In genomic region chr13:26253787-26254582, GRCh38 we compare ENCODE assay signal across 8 cellular contexts. TPM values are rescaled to one million over a fixed set of nuclear protein-coding genes. Genes with fewer than 3 reads are reported as not detected.
DNase-seq lines count a peak whose midpoint lies in the region; ATAC-seq, FAIRE-seq and TF ChIP-seq lines count a peak whose summit lies in the region.

Gene CDK8, plus strand, starts transcription at chr13:26254129. Its CDS starts 513 bp downstream, at chr13:26254642.

- H3K27ac ChIP-seq in HepG2 (ENCODE audit: extremely low read length, insufficient read depth, low read length): peak within 1 kb of the TSS; percentile 87

- WGBS in HepG2 (ENCODE audit: low lambda C conversion rate): under 1% methylated on average over 26 of the region's 79 CpGs

- peak; percentile 62 to 77 for TF ChIP-seq POLR2A in HepG2 (IDR thresholded peaks at IDR 0.05; ENCODE audit: insufficient read depth in 1 of 2, low read depth in 2 of 2, low read length in 2 of 2)

- H2AFZ ChIP-seq in HepG2 (ENCODE audit: low read length): peak within 1 kb of the TSS; percentile 88

- no peak for TF ChIP-seq EP300 in HepG2 (IDR thresholded peaks at IDR 0.05; ENCODE audit: low read depth in 2 of 2, low read length in 2 of 2)
- TF ChIP-seq EP300 in HepG2 (CRISPR knock-in tag; IDR thresholded peaks at IDR 0.05; ENCODE audit: borderline replicate concordance): no peak

- BruUV-seq in HepG2 (replicated peaks; lab: Mats Ljungman, UMichigan): no TSS peak

- peak within 1 kb of the TSS; percentile 88 for H3K4me2 ChIP-seq in HepG2 (ENCODE audit: low read depth, low read length)

- H4K20me1 ChIP-seq in HepG2 (ENCODE audit: insufficient read depth, low read length): peaks cover 20% of the 10 kb centered on the region; the same call in 1 of the 2 replicates

- intact Hi-C loops in HepG2 (cut with micrococcal nuclease; ENCODE audit: unreplicated experiment): loop anchor here (2.0 kb wide), 2 partner anchors 33 to 67 kb away; no protein-coding TSS in a partner anchor

- DNase-seq in CD1c-positive myeloid dendritic cell (ENCODE audit: extremely low spot score) (peak; percentile 89), NCI-H774 (lab: John Stamatoyannopoulos, UW) (peak; percentile 84), dermis microvascular lymphatic vessel endothelial cell (ENCODE audit: low read depth in 2 of 2) (peak; percentile 84 to 90), HepG2 (ENCODE audit: low spot score) (peak; percentile 83)
- DNase-seq in activated CD4-positive, alpha-beta T cell treated with anti-CD3 and anti-CD28 coated beads, Interleukin-2, amount 50 U/mL, for 4 hours: peak; percentile 84 to 85
- peak; percentile 77 for DNase-seq in stimulated activated CD4-positive, alpha-beta T cell treated with anti-CD3 and anti-CD28 coated beads, Interleukin-2, amount 100 ng/mL, for 48 hours

- POLR2A ChIA-PET in HepG2 (lab: Yijun Ruan, JAX): no interaction called here

- TF ChIP-seq CTCF in HepG2 (CRISPR knock-in tag; IDR thresholded peaks at IDR 0.05): peak; percentile 34

- FAIRE-seq in HepG2 (lab: Jason Lieb, UNC): peak; percentile 77

- H3K9me3 ChIP-seq in HepG2 (ENCODE audit: low read length): no peaks in the 10 kb centered on the region

- CTCF ChIA-PET in HepG2 (lab: Yijun Ruan, JAX; ENCODE audit: low intra/inter-chr PET ratio, low total read pairs): no interaction called here

- no peaks in the 10 kb centered on the region; a peak in 1 of 5 replicates for H3K27me3 ChIP-seq in HepG2 (ENCODE audit: control insufficient read depth in 1 of 2, insufficient read depth in 2 of 2, low read length in 2 of 2)

- H3K4me3 ChIP-seq in HepG2 (replicated peaks in 1 of 3; ENCODE audit: insufficient read depth in 1 of 3, low read depth in 2 of 3, low read length in 3 of 3): peak within 1 kb of the TSS; percentile 80 to 91 (median 90)

- no peak for TF ChIP-seq RAD21 in HepG2 (CRISPR knock-in tag; IDR thresholded peaks at IDR 0.05)

- peaks cover 39% of the 10 kb centered on the region for H3K4me1 ChIP-seq in HepG2 (ENCODE audit: insufficient read depth, low read length)

- peaks cover 45% of the 10 kb centered on the region for H3K79me2 ChIP-seq in HepG2 (ENCODE audit: insufficient read depth, low read length)

- in situ Hi-C loops in HepG2 (cut with HindIII; ENCODE audit: extremely low pct_ligation_motif_present, low pct_unique_long_range_greater_than_20kb): no loop called here

- H3K9ac ChIP-seq in HepG2 (ENCODE audit: insufficient read depth, low read depth, low read length): peak within 1 kb of the TSS; percentile 80

- H3K36me3 ChIP-seq in HepG2 (replicated peaks in 1 of 2; ENCODE audit: control insufficient read depth in 1 of 2, insufficient read depth in 2 of 2, low read length in 2 of 2): no peaks in the 10 kb centered on the region

- ATAC-seq in GM19438 (IDR thresholded peaks at IDR 0.05; ENCODE audit: low read depth, unreplicated experiment) (peak; percentile 72), HG03571 (IDR thresholded peaks at IDR 0.05; ENCODE audit: unreplicated experiment) (peak; percentile 89), HepG2 (peak; percentile 90)

TF ChIP-seq in HepG2, 621 proteins besides CTCF, POLR2A, EP300 and RAD21 (continues in another document):
- no peak for TF ChIP-seq NCOA5 (CRISPR knock-in tag; IDR thresholded peaks at IDR 0.05)
- peak; percentile 68 for TF ChIP-seq MYPOP (CRISPR knock-in tag; IDR thresholded peaks at IDR 0.05)
- no peak for TF ChIP-seq HOXA7 (CRISPR knock-in tag; IDR thresholded peaks at IDR 0.05)
- TF ChIP-seq SOX6 (IDR thresholded peaks at IDR 0.05): no peak
- no peak for TF ChIP-seq SOX6 (CRISPR knock-in tag; IDR thresholded peaks at IDR 0.05)
- TF ChIP-seq ZSCAN5A (CRISPR knock-in tag; IDR thresholded peaks at IDR 0.05; ENCODE audit: borderline replicate concordance): peak; percentile 51; the same call in 1 of the 2 replicates
- TF ChIP-seq ZNF142 (CRISPR knock-in tag; IDR thresholded peaks at IDR 0.05): no peak

RNA-seq across cellular contexts. Expression of gene CDK8, which starts in this region (rescaled TPM):
- 13.0 and 15.4 TPM in 2 replicates for total RNA-seq in dermis microvascular lymphatic vessel endothelial cell
- 16.4 and 21.3 TPM in 2 replicates for total RNA-seq in HepG2 (2016; rRNA removed; fragmentation: Illumina TruSeq; extraction: Trizol)
- total RNA-seq in HepG2 (2016; cell fraction: cytosol; rRNA removed; fragmentation: Illumina TruSeq; extraction: Trizol; ENCODE audit: low read depth): 9.4 and 10.8 TPM in 2 replicates
- total RNA-seq in HepG2 (2016; cell fraction: insoluble cytoplasmic fraction; rRNA removed; fragmentation: Illumina TruSeq; extraction: Trizol): 16.5 and 18.1 TPM in 2 replicates
- 14.5 and 14.6 TPM in 2 replicates for total RNA-seq in HepG2 (2016; cell fraction: membrane; rRNA removed; fragmentation: Illumina TruSeq; extraction: Trizol)
- 13.3 and 15.7 TPM in 2 replicates for total RNA-seq in HepG2 (2016; cell fraction: nucleus; rRNA removed; fragmentation: Illumina TruSeq; extraction: Trizol)
- 13.7 and 15.8 TPM in 2 replicates for polyA plus RNA-seq in HepG2 (2011; rRNA removed)
- polyA plus RNA-seq in HepG2 (2011; cell fraction: cytosol; rRNA removed): 8.6 and 11.8 TPM in 2 replicates
- polyA plus RNA-seq in HepG2 (2011; cell fraction: nucleus; rRNA removed): 14.0 TPM in 2 replicates
- 11.1 and 13.6 TPM in 2 replicates for polyA plus RNA-seq in HepG2 (2012)
- 1.7 and 1.8 TPM in 2 replicates for polyA plus RNA-seq in HepG2 (2016; cell fraction: cytosol; fragmentation: Illumina TruSeq; extraction: Trizol; ENCODE audit: low read depth)
- polyA plus RNA-seq in HepG2 (2016; cell fraction: insoluble cytoplasmic fraction; fragmentation: Illumina TruSeq; extraction: Trizol; ENCODE audit: low read depth): 17.6 and 18.5 TPM in 2 replicates
- 6.1 and 6.3 TPM in 2 replicates for polyA plus RNA-seq in HepG2 (2016; cell fraction: membrane; fragmentation: Illumina TruSeq; extraction: Trizol; ENCODE audit: low read depth)
- polyA plus RNA-seq in HepG2 (2016; cell fraction: nucleus; fragmentation: Illumina TruSeq; extraction: Trizol; ENCODE audit: insufficient read depth, low read depth): 23.1 and 24.6 TPM in 2 replicates
- polyA minus RNA-seq in HepG2 (2011; rRNA and poly(A)+ RNA removed; ENCODE audit: low replicate concordance): 21.3 and 22.8 TPM in 2 replicates
- polyA minus RNA-seq in HepG2 (2011; cell fraction: cytosol; rRNA and poly(A)+ RNA removed): 11.7 and 12.0 TPM in 2 replicates
- polyA minus RNA-seq in HepG2 (2011; cell fraction: nucleus; rRNA and poly(A)+ RNA removed): 14.9 and 15.5 TPM in 2 replicates

Comparison
In these comparisons a context has a peak if more than half of its experiments do, and no peak if none do; other contexts are left out.
1. Peak in every context shown above with its lines: DNase-seq, ATAC-seq, H3K4me3 ChIP-seq and H3K27ac ChIP-seq.